ENCODE assay signal across 36 cellular contexts in the genomic region with DNA sequence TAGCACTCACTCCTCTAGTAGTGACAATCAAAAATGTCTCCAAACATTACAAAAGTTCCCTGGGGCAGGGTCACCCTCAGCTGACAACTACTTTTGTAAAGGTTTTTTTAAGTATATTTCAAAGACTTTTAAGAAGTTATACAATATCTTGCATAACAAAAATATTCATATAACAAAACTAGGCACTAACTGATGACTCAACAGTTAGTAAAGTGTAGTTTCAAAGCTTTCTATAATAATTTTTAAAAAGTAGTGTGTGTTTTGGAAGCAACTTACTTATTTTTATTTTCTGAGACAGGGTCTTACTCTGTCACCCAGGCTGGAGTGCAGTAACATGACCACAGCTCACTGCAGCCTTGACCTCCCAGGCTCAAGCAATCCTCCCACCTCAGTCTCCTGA.
"Had no signal": no experiment of that assay in that cellular context is flagged by ENCODE, and none has a peak within 500 bp of the region (broad histone marks: within the 10 kb centered on the region; RNA-seq: fewer than 3 reads in every experiment).

No MANE protein-coding gene starts in this region.

- DNase-seq: Karpas-422, Kasumi-1, MG63, MM.1S, MV-4-11, NCI-H1048, NCI-H1092, NCI-H1092 treated with DMSO at 0.1 percent for 48 hours, NCI-H1105, NCI-H1105 treated with DMSO at 0.1 percent for 48 hours, NCI-H1417, NCI-H1417 treated with DMSO at 0.1 percent for 48 hours, NCI-H1436, NCI-H1436 treated with DMSO at 0.1 percent for 48 hours, NCI-H146, NCI-H1694, NCI-H1694 treated with DMSO at 0.1 percent for 48 hours, NCI-H187, NCI-H187 treated with DMSO at 0.1 percent for 48 hours, NCI-H1930, NCI-H2029, NCI-H2029 treated with DMSO at 0.1 percent for 48 hours, NCI-H2081, NCI-H2081 treated with DMSO at 0.1 percent for 48 hours, NCI-H2107, NCI-H2171, NCI-H2171 treated with DMSO at 0.1 percent for 48 hours, NCI-H2227 treated with DMSO at 0.1 percent for 48 hours, NCI-H226, NCI-H345, NCI-H446, NCI-H446 treated with DMSO at 0.1 percent for 48 hours, NCI-H510A, NCI-H510A treated with DMSO at 0.1 percent for 48 hours, NCI-H524, NCI-H524 treated with DMSO at 0.1 percent for 48 hours had no signal

- H3K36me3 ChIP-seq: MG63 had no signal

- H3K4me3 ChIP-seq: MG63 had no signal

- H3K27me3 ChIP-seq: MG63 had no signal

- H3K9me3 ChIP-seq: MG63 had no signal
